Comparison of ENCODE assay signal across 8 cellular contexts in the genomic region with DNA sequence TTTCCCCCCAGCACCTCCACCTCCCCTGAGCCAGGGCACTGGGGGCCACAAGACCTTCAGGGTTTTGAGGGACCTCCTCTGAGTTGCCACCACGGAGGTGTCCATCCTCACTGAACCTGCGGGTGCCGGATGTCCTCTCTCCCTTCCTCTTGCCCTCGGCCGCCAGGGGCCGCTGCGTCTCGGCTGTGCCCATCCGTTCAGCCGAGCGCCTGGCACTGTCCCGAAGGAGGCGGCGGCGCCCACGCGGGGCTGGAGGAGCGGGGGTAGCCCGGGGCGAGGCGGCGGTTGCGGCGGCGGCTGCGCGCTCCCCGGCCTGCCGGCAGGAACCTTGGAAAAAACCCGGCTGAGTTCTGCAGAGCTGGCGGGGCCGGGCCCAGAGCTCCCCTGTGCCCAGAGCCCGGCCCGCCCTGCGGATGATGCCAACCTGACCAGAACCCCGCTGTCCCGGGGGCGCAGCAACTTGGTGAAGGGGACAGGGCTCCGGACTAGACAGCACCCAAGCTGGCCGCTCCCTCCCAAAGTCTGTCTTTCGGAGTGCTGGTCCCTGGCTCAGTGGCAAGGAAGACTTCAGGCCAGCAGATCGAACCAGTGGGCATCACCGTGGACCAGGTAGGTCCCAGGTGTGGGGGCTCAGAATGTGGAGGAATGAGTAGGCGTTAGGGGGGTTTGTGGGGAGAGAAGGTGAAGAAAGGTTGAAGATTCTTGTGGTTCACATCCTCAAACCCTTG. TPM values are rescaled to one million over a fixed set of nuclear protein-coding genes. Genes with fewer than 3 reads are reported as not detected.
DNase-seq lines count a peak whose midpoint lies in the region; ATAC-seq and TF ChIP-seq lines count a peak whose summit lies in the region.

No MANE protein-coding gene starts in this region.

- DNase-seq in Caco-2 (peak in 1 of 2 experiments; percentile 65), Peyer's patch (peak; percentile 76 to 89 (median 88)), fibroblast of pulmonary artery (ENCODE audit: low read depth) (peak; percentile 66), substantia nigra (lab: John Stamatoyannopoulos, UW) (peak in 46 of 49 donors; percentile 16 to 90 (median 66))
- peak; percentile 55 to 58 for DNase-seq in activated T-helper 1 cell treated with anti-CD3 and anti-CD28 coated beads, Interleukin-2, amount 50 U/mL, for 16 hours (ENCODE audit: low read depth in 1 of 2, low spot score in 1 of 2)

- no peaks in the 10 kb centered on the region for H3K9me3 Mint-ChIP-seq in Caco-2 (ENCODE audit: unreplicated experiment)

- H3K36me3 ChIP-seq in Caco-2 (ENCODE audit: control insufficient read depth, insufficient read depth, low read length) (no peaks in the 10 kb centered on the region), HUES6 (ENCODE audit: control insufficient read depth, insufficient read depth, low read length) (no peaks in the 10 kb centered on the region), Peyer's patch (no peaks in the 10 kb centered on the region), neutrophil (no peaks in the 10 kb centered on the region)

- H3K27me3 Mint-ChIP-seq in Caco-2 (ENCODE audit: insufficient read depth, unreplicated experiment) = no peaks in the 10 kb centered on the region

- no peak overlapping the region for H3K9ac ChIP-seq in HUES6 (ENCODE audit: low read length)

- no TSS peak for BruUV-seq in Caco-2 (replicated peaks; lab: Mats Ljungman, UMichigan)

- no peak overlapping the region for H3K27ac Mint-ChIP-seq in Caco-2 (ENCODE audit: unreplicated experiment)

- POLR2A ChIA-PET in Caco-2 (lab: Charles Lee) = no interaction called here

- H3K4me3 Mint-ChIP-seq in Caco-2 (ENCODE audit: unreplicated experiment) = no peak overlapping the region

- TF ChIP-seq CTCF in Caco-2 (IDR thresholded peaks at IDR 0.05; ENCODE audit: insufficient read depth in 1 of 2, low read depth in 1 of 2, low read length in 1 of 2, severe bottlenecking in 1 of 2, unreplicated experiment in 1 of 2) (peak; percentile 44 to 51), Peyer's patch (IDR thresholded peaks at IDR 0.05) (peak; percentile 56 to 88 (median 83)), fibroblast of pulmonary artery (IDR thresholded peaks at IDR 0.05; ENCODE audit: low read length, missing control alignments) (peak; percentile 78), neutrophil (IDR thresholded peaks at IDR 0.05) (peak; percentile 66)

- no peak for ATAC-seq in HG02642 (IDR thresholded peaks at IDR 0.05; ENCODE audit: poor library complexity, unreplicated experiment)

- TF ChIP-seq POLR2A in Peyer's patch (IDR thresholded peaks at IDR 0.05) = no peak

- no peaks in the 10 kb centered on the region for H3K36me3 Mint-ChIP-seq in Caco-2 (ENCODE audit: insufficient read depth, unreplicated experiment)

- H3K9me3 ChIP-seq in Caco-2 (no peaks in the 10 kb centered on the region), HUES6 (ENCODE audit: control insufficient read depth, insufficient read depth, low read depth, low read length) (no peaks in the 10 kb centered on the region), Peyer's patch (no peaks in the 10 kb centered on the region), neutrophil (no peaks in the 10 kb centered on the region)

- H3K27me3 ChIP-seq in Caco-2 (replicated peaks; ENCODE audit: control insufficient read depth, insufficient read depth, low read length) = no peaks in the 10 kb centered on the region
- peaks cover 56% of the 10 kb centered on the region for H3K27me3 ChIP-seq in HUES6 (ENCODE audit: control insufficient read depth, insufficient read depth, low read length)
- no peaks in the 10 kb centered on the region for H3K27me3 ChIP-seq in Peyer's patch
- H3K27me3 ChIP-seq in neutrophil = peaks cover 100% of the 10 kb centered on the region

- CTCF ChIA-PET in Caco-2 (lab: Charles Lee) = interaction anchor here (2.0 kb wide), 1 partner anchor 85 kb away, joined by 12 read pairs; no protein-coding TSS in a partner anchor

- intact Hi-C loops in Caco-2 (cut with micrococcal nuclease; ENCODE audit: unreplicated experiment) = no loop called here

- peaks cover 23% of the 10 kb centered on the region for H3K4me1 Mint-ChIP-seq in Caco-2 (ENCODE audit: low read depth, unreplicated experiment)

- no peak overlapping the region for H3K4me3 ChIP-seq in Caco-2 (ENCODE audit: low read depth, low read length)
- 0 out of 2 replicates have a peak overlapping the region, but pooled peaks have one; percentile 2 for H3K4me3 ChIP-seq in HUES6 (ENCODE audit: low read depth, low read length)
- H3K4me3 ChIP-seq in Peyer's patch = peak overlapping the region in 3 of 4 donors; percentile 16 to 45 (median 30)
- no peak overlapping the region for H3K4me3 ChIP-seq in fibroblast of pulmonary artery (replicated peaks; ENCODE audit: low read depth, low read length)
- no peak overlapping the region for H3K4me3 ChIP-seq in neutrophil (ENCODE audit: low read depth in 1 of 2, low read length in 1 of 2)

- H3K4me1 ChIP-seq in Caco-2 (peaks cover 19% of the 10 kb centered on the region; the same call in 1 of the 2 replicates), HUES6 (ENCODE audit: control insufficient read depth, insufficient read depth, low read length) (peaks cover 27% of the 10 kb centered on the region), Peyer's patch (peaks cover 3 to 29% (median 10%) of the 10 kb centered on the region in 4 donors), neutrophil (ENCODE audit: control insufficient read depth in 1 of 2, insufficient read depth in 1 of 2, low read depth in 1 of 2, low read length in 1 of 2) (peaks cover 35 to 40% of the 10 kb centered on the region in 2 experiments)

- H3K27ac ChIP-seq in HUES6 (ENCODE audit: low read depth, low read length) (no peak overlapping the region), Peyer's patch (no peak overlapping the region), neutrophil (no peak overlapping the region), substantia nigra (ENCODE audit: low read depth, low read length, poor library complexity, severe bottlenecking) (no peak overlapping the region)

RNA-seq across cellular contexts. Expression of gene PPM1J, which starts 3.7 kb away (rescaled TPM):
- total RNA-seq in Caco-2 (2022) = 1.1 and 1.5 TPM in 2 replicates
- total RNA-seq in Peyer's patch = under 1 TPM in 1 of 4 donors, not detected in 3; 0.67 TPM

RNA-seq across cellular contexts. Expression of gene RHOC, which starts 11.9 kb away (rescaled TPM):
- total RNA-seq in Caco-2 (2022) (128 and 134 TPM in 2 replicates), Peyer's patch (100 to 1,000 TPM; 163 to 632 (median 483) TPM)

RNA-seq across cellular contexts. Expression of gene MOV10, which starts 44.4 kb away (rescaled TPM):
- total RNA-seq in Caco-2 (2022) (89.8 and 102 TPM in 2 replicates), Peyer's patch (100 to 1,000 TPM in 3 of 4 donors, 10 to 100 TPM in 1; 75.3 to 161 (median 143) TPM)

Comparison
In these comparisons a context has a peak if more than half of its experiments do, and no peak if none do; other contexts are left out.
1. H3K4me3 ChIP-seq: peak in HUES6 (single experiment) and Peyer's patch (3 of 4); none in Caco-2 (single experiment), fibroblast of pulmonary artery (single experiment) and neutrophil (0 of 2).
2. Peak in every context shown above with its lines, with median percentiles within 50 percentile points of each other: CTCF ChIP-seq.